8 cellular contexts compared by ENCODE assay signal in genomic region chr1:155856975-155857930, GRCh38. TPM values are rescaled to one million over a fixed set of nuclear protein-coding genes. Genes with fewer than 3 reads are reported as not detected.
DNase-seq lines count a peak whose midpoint lies in the region; ATAC-seq and TF ChIP-seq lines count a peak whose summit lies in the region.

Gene GON4L, minus strand, starts transcription at chr1:155857214. Its CDS starts 3,434 bp downstream, at chr1:155853780.

- peaks cover 8% of the 10 kb centered on the region for H3K36me3 Mint-ChIP-seq in neural crest cell (ENCODE audit: low read depth)

- H3K27me3 ChIP-seq in foreskin keratinocyte (peaks cover 5% of the 10 kb centered on the region), stomach smooth muscle (ENCODE audit: control insufficient read depth in 1 of 2, insufficient read depth in 2 of 2, low read length in 2 of 2) (no peaks in the 10 kb centered on the region)

- peak within 1 kb of the TSS; percentile 97 for H3K27ac Mint-ChIP-seq in neural crest cell (ENCODE audit: unreplicated experiment)

- H3K27me3 Mint-ChIP-seq in neural crest cell (ENCODE audit: low read depth) = no peaks in the 10 kb centered on the region

- no peaks in the 10 kb centered on the region for H3K9me3 ChIP-seq in stomach smooth muscle (ENCODE audit: control insufficient read depth in 2 of 2, low read length in 2 of 2)

- no peaks in the 10 kb centered on the region for H3K9me3 Mint-ChIP-seq in neural crest cell

- peak; percentile 78 for TF ChIP-seq POLR2A in NB4 (IDR thresholded peaks at IDR 0.05; ENCODE audit: extremely low read depth, insufficient read length)

- peak within 1 kb of the TSS; percentile 100 for H3K4me3 Mint-ChIP-seq in neural crest cell

- peaks cover 37% of the 10 kb centered on the region for H3K4me1 Mint-ChIP-seq in neural crest cell

- peak within 1 kb of the TSS; percentile 19 for H3K27ac ChIP-seq in foreskin keratinocyte
- H3K27ac ChIP-seq in stomach smooth muscle (ENCODE audit: low read length) = peak within 1 kb of the TSS; percentile 78

- TF ChIP-seq CTCF in NB4 (IDR thresholded peaks at IDR 0.05; ENCODE audit: low read depth, low read length) (no peak), foreskin keratinocyte (conservative IDR thresholded peaks at IDR 0.05) (no peak), neural crest cell (conservative IDR thresholded peaks at IDR 0.05) (no peak)

- H3K9ac ChIP-seq in stomach smooth muscle (ENCODE audit: low read length in 2 of 2) = peak within 1 kb of the TSS; percentile 94 to 97

- no peaks in the 10 kb centered on the region for H3K4me1 ChIP-seq in foreskin keratinocyte
- H3K4me1 ChIP-seq in stomach smooth muscle (ENCODE audit: control insufficient read depth, insufficient read depth, low read length) = peaks cover 30% of the 10 kb centered on the region

- DNase-seq in ELF-1 (ENCODE audit: low read depth, low spot score) = peak; percentile 90
- DNase-seq in HCEC 1CT = peak; percentile 92
- DNase-seq in NB4 (ENCODE audit: low read depth) = peak; percentile 93
- peak; percentile 94 for DNase-seq in SK-N-DZ (ENCODE audit: low spot score)
- peak; percentile 90 for DNase-seq in activated naive CD4-positive, alpha-beta T cell treated with Interleukin-2 at 50 U/mL for 16 hours
- peak; percentile 67 to 85 for DNase-seq in foreskin keratinocyte
- peak; percentile 68 for DNase-seq in neural crest cell (ENCODE audit: low read depth, low spot score)

- H3K36me3 ChIP-seq in stomach smooth muscle (ENCODE audit: control insufficient read depth in 2 of 2, insufficient read depth in 2 of 2, low read length in 2 of 2) = peaks cover 12 to 14% of the 10 kb centered on the region in 2 donors

- peak; percentile 86 for ATAC-seq in foreskin keratinocyte

- peak within 1 kb of the TSS; percentile 95 for H3K4me3 ChIP-seq in NB4 (ENCODE audit: low read depth, low read length)
- peak within 1 kb of the TSS; percentile 93 to 98 for H3K4me3 ChIP-seq in stomach smooth muscle (ENCODE audit: low read length in 2 of 2)

RNA-seq across cellular contexts. Expression of gene GON4L, which starts in this region (rescaled TPM):
- polyA plus RNA-seq in SK-N-DZ (2014; cell fraction: cytosol; rRNA removed) = 14.5 and 18.2 TPM in 2 replicates
- polyA plus RNA-seq in SK-N-DZ (2014; cell fraction: nucleus; rRNA removed) = 56.5 and 85.9 TPM in 2 replicates
- total RNA-seq in foreskin keratinocyte (19.6 and 20.2 TPM in 2 replicates), neural crest cell (58.4 and 59.5 TPM in 2 replicates)
- 8.6 and 8.7 TPM in 2 replicates for polyA plus RNA-seq in foreskin keratinocyte

Comparison
In these comparisons a context has a peak if more than half of its experiments do, and no peak if none do; other contexts are left out.
1. Peak in every context shown above with its lines: DNase-seq, ATAC-seq, H3K4me3 ChIP-seq and H3K27ac ChIP-seq.